ENCODE assay signal across 1 cellular context in genomic region chr15:56244237-56244810, GRCh38.
TF ChIP-seq lines count a peak whose summit lies in the region.

No MANE protein-coding gene starts in this region.

TF ChIP-seq in SK-N-SH, 30 proteins besides CTCF, POLR2A, EP300 and RAD21 (continued from another document):
- TF ChIP-seq, protein P1, sequence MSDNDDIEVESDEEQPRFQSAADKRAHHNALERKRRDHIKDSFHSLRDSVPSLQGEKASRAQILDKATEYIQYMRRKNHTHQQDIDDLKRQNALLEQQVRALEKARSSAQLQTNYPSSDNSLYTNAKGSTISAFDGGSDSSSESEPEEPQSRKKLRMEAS (IDR thresholded peaks at IDR 0.05; ENCODE audit: low read depth): peak; percentile 24; the same call in 1 of the 2 replicates
- TF ChIP-seq NFIC (IDR thresholded peaks at IDR 0.05; ENCODE audit: borderline replicate concordance): no peak
- TF ChIP-seq IRF3 (IDR thresholded peaks at IDR 0.05; ENCODE audit: low read depth, low read length): no peak
- TF ChIP-seq SIN3A (IDR thresholded peaks at IDR 0.05; ENCODE audit: borderline replicate concordance, low read depth, low read length): no peak
- TF ChIP-seq GATA2 (CRISPR knock-in tag; IDR thresholded peaks at IDR 0.05): no peak
